Comparison of ENCODE assay signal across 2 cellular contexts in the genomic region with DNA sequence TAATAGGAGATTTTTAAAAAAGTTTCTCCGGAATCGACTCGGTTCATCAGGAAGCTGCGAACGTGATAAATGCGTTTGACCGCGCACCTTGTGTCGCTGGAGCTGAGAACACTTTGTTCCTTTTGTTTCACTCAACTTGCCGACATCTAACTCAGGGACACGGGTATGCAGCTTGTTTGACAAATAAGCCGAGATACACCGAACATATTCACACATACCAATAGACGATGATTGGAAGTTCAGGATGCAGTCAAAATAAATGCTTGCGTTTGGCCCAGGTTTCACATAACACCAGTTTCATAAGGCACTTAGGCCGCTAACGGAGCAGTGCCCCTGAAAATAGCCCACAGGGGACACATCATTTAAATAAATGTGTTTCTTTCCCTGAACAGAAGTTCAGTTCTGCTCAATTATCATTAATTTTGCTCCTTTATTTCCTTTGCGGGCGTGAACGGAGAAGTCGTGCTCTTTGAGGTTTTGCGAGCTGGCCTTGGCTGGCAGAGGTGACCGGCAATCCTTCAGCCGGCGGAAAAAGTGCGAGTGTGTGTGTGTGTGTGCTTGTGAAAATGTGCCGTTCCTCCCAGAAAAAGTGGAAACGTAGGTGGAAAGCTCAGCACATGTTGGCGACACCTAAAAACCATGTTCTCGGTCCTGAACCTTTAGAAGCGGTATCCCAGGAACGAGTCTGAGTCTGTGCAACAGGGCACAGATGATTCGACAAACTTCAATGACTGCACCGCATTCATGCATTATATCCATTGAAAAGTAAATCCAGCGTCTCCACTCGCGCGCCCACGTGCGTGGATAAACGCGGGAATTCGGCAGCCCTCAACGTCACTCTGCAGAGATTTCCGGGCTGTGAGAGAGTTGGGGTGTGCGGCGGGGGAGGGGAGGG.
TF ChIP-seq lines count a peak whose summit lies in the region.

No MANE protein-coding gene starts in this region.

TF ChIP-seq in IMR-90, 13 proteins besides CTCF, POLR2A, EP300 and RAD21:
- TF ChIP-seq MAFK (IDR thresholded peaks at IDR 0.05; ENCODE audit: low read depth, low read length) = no peak
- no peak for TF ChIP-seq NFE2L2 (IDR thresholded peaks at IDR 0.05; ENCODE audit: low read depth, low read length)
- no peak for TF ChIP-seq RCOR1 (IDR thresholded peaks at IDR 0.05; ENCODE audit: insufficient replicate concordance, low read length)
- no peak for TF ChIP-seq CEBPB (IDR thresholded peaks at IDR 0.05; ENCODE audit: low read depth, low read length)
- no peak for TF ChIP-seq SMC3 (IDR thresholded peaks at IDR 0.05; ENCODE audit: low read depth, low read length)
- no peak for TF ChIP-seq FOS (IDR thresholded peaks at IDR 0.05; ENCODE audit: low read depth, low read length)

TF ChIP-seq in endothelial cell of umbilical vein, 7 proteins besides CTCF, POLR2A, EP300 and RAD21:
- TF ChIP-seq, protein P1, sequence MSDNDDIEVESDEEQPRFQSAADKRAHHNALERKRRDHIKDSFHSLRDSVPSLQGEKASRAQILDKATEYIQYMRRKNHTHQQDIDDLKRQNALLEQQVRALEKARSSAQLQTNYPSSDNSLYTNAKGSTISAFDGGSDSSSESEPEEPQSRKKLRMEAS (IDR thresholded peaks at IDR 0.05; ENCODE audit: insufficient read depth, insufficient read length) = peak; percentile 37
- TF ChIP-seq POLR2AphosphoS5 (IDR thresholded peaks at IDR 0.05; ENCODE audit: insufficient read depth, low read depth, low read length) = no peak
